20 cellular contexts compared by ENCODE assay signal in genomic region chr14:86346818-86347384, GRCh38.
DNase-seq lines count a peak whose midpoint lies in the region; ATAC-seq and TF ChIP-seq lines count a peak whose summit lies in the region.
"Had no signal": no experiment of that assay in that cellular context is flagged by ENCODE, and none has a peak within 500 bp of the region (broad histone marks: within the 10 kb centered on the region; RNA-seq: fewer than 3 reads in every experiment).

No MANE protein-coding gene starts in this region.

- DNase-seq in activated CD8-positive, alpha-beta T cell treated with anti-CD3 and anti-CD28 coated beads, Interleukin-2, amount 10 ng/mL, durations not matched to agents 7 days and 5 days, result no peak
- no peak for DNase-seq in activated CD8-positive, alpha-beta T cell treated with anti-CD3 and anti-CD28 coated beads for 36 hours
- DNase-seq in DND-41, result peak; percentile 42
- DNase-seq in mesendoderm, result no peak
- DNase-seq in H4 (ENCODE audit: low spot score), result no peak
- DNase-seq in SKM-1 (lab: John Stamatoyannopoulos, UW; ENCODE audit: unreplicated experiment), result no peak
- DNase-seq: activated CD4-positive, alpha-beta T cell treated with anti-CD3 and anti-CD28 coated beads, Interleukin-2, amount 50 U/mL, for 48 hours; activated T-cell treated with anti-CD3 and anti-CD28 coated beads, Interleukin-2, amount 50 U/mL, for 1 hour; effector memory CD4-positive, alpha-beta T cell; naive B cell; NCI-H2029; NCI-H446 treated with DMSO at 0.1 percent for 48 hours; ovary; substantia nigra had no signal

- peak overlapping the region; percentile 39 for H3K9ac ChIP-seq in DND-41 (ENCODE audit: low read depth, low read length)
- H3K9ac ChIP-seq in OCI-LY3 (ENCODE audit: low read length), result no peak overlapping the region
- no peak overlapping the region for H3K9ac ChIP-seq in mesendoderm (ENCODE audit: low read length)

- no peaks in the 10 kb centered on the region for H3K36me3 Mint-ChIP-seq in activated CD8-positive, alpha-beta T cell treated with anti-CD3 and anti-CD28 coated beads, Interleukin-2, amount 10 ng/mL, durations not matched to agents 7 days and 5 days (ENCODE audit: low read depth)
- H3K36me3 Mint-ChIP-seq in activated CD8-positive, alpha-beta T cell treated with anti-CD3 and anti-CD28 coated beads for 36 hours (ENCODE audit: low read depth), result no peaks in the 10 kb centered on the region
- H3K36me3 Mint-ChIP-seq: activated naive CD4-positive, alpha-beta T cell treated with anti-CD3 and anti-CD28 coated beads, Interleukin-2, amount 50 U/mL, for 24 hours; naive B cell had no signal

- H4K20me1 ChIP-seq in DND-41 (ENCODE audit: insufficient read depth, low read length) (no peaks in the 10 kb centered on the region), OCI-LY3 (ENCODE audit: insufficient read depth, low read length) (no peaks in the 10 kb centered on the region)

- CTCF ChIA-PET in activated CD8-positive, alpha-beta T cell treated with anti-CD3 and anti-CD28 coated beads, Interleukin-2, amount 10 ng/mL, durations not matched to agents 7 days and 5 days (lab: Charles Lee), result no interaction called here
- CTCF ChIA-PET in activated CD8-positive, alpha-beta T cell treated with anti-CD3 and anti-CD28 coated beads for 36 hours (lab: Charles Lee), result no interaction called here

- H3K79me2 ChIP-seq in DND-41 (ENCODE audit: insufficient read depth, low read length) (no peaks in the 10 kb centered on the region), OCI-LY3 (ENCODE audit: low read length) (no peaks in the 10 kb centered on the region), mesendoderm (ENCODE audit: control insufficient read depth, insufficient read depth, low read length) (no peaks in the 10 kb centered on the region)

- H3K4me3 ChIP-seq in DND-41 (ENCODE audit: low read depth in 1 of 2, low read length in 2 of 2), result peak overlapping the region in 1 of 2 experiments; percentile 42; a peak in 3 of 4 replicates
- no peak overlapping the region for H3K4me3 ChIP-seq in OCI-LY3 (ENCODE audit: low read length)
- H3K4me3 ChIP-seq in mesendoderm (ENCODE audit: low read length), result no peak overlapping the region
- H3K4me3 ChIP-seq: esophagus muscularis mucosa, ovary, right atrium auricular region had no signal

- H3K18ac ChIP-seq in mesendoderm (ENCODE audit: low read length), result no peak overlapping the region

- peak overlapping the region; percentile 78 for H3K27ac Mint-ChIP-seq in activated CD8-positive, alpha-beta T cell treated with anti-CD3 and anti-CD28 coated beads, Interleukin-2, amount 10 ng/mL, durations not matched to agents 7 days and 5 days
- H3K27ac Mint-ChIP-seq in activated CD8-positive, alpha-beta T cell treated with anti-CD3 and anti-CD28 coated beads for 36 hours, result no peak overlapping the region
- H3K27ac Mint-ChIP-seq: activated naive CD4-positive, alpha-beta T cell treated with anti-CD3 and anti-CD28 coated beads, Interleukin-2, amount 50 U/mL, for 24 hours had no signal

- no peak overlapping the region for H4K5ac ChIP-seq in mesendoderm (ENCODE audit: low read length)

- no peak for TF ChIP-seq CTCF in activated CD8-positive, alpha-beta T cell treated with anti-CD3 and anti-CD28 coated beads for 36 hours (IDR thresholded peaks at IDR 0.05)
- TF ChIP-seq CTCF in DND-41 (IDR thresholded peaks at IDR 0.05; ENCODE audit: borderline replicate concordance, extremely low read depth, low read length, poor library complexity, severe bottlenecking) (no peak), OCI-LY3 (IDR thresholded peaks at IDR 0.05; ENCODE audit: low read depth, low read length) (no peak)

- no peak overlapping the region for H3K56ac ChIP-seq in mesendoderm (ENCODE audit: low read length)

- H2AFZ ChIP-seq in DND-41 (ENCODE audit: low read depth, low read length), result peak overlapping the region; percentile 79
- H2AFZ ChIP-seq in OCI-LY3 (ENCODE audit: low read depth, low read length), result no peak overlapping the region

- H3K9me3 ChIP-seq in DND-41 (ENCODE audit: insufficient read depth, low read length, severe bottlenecking), result peaks cover 9% of the 10 kb centered on the region
- H3K9me3 ChIP-seq in OCI-LY3 (ENCODE audit: insufficient read depth, low read length), result no peaks in the 10 kb centered on the region
- H3K9me3 ChIP-seq: esophagus muscularis mucosa, ovary, right atrium auricular region had no signal

- no peaks in the 10 kb centered on the region for H3K79me1 ChIP-seq in mesendoderm (ENCODE audit: low read length)

- no peaks in the 10 kb centered on the region for H3K36me3 ChIP-seq in DND-41 (ENCODE audit: insufficient read depth, low read length)
- no peaks in the 10 kb centered on the region for H3K36me3 ChIP-seq in OCI-LY3 (replicated peaks; ENCODE audit: low read depth, low read length)
- no peaks in the 10 kb centered on the region for H3K36me3 ChIP-seq in mesendoderm (ENCODE audit: control insufficient read depth, insufficient read depth, low read length)
- H3K36me3 ChIP-seq: esophagus muscularis mucosa, ovary, right atrium auricular region had no signal

- WGBS in mesendoderm (ENCODE audit: extremely low coverage, insufficient coverage, low lambda C conversion rate), result no CpG with 5 or more reads among the region's 3 CpGs

- H3K9me3 Mint-ChIP-seq in activated CD8-positive, alpha-beta T cell treated with anti-CD3 and anti-CD28 coated beads, Interleukin-2, amount 10 ng/mL, durations not matched to agents 7 days and 5 days (ENCODE audit: insufficient read depth), result peaks cover 5% of the 10 kb centered on the region
- peaks cover 2% of the 10 kb centered on the region for H3K9me3 Mint-ChIP-seq in activated CD8-positive, alpha-beta T cell treated with anti-CD3 and anti-CD28 coated beads for 36 hours

- H3K27me3 ChIP-seq in DND-41 (ENCODE audit: insufficient read depth, low read length, poor library complexity), result no peaks in the 10 kb centered on the region
- H3K27me3 ChIP-seq in OCI-LY3 (ENCODE audit: low read depth, low read length), result no peaks in the 10 kb centered on the region
- H3K27me3 ChIP-seq in mesendoderm (ENCODE audit: insufficient read depth, low read length, poor library complexity), result no peaks in the 10 kb centered on the region
- H3K27me3 ChIP-seq: esophagus muscularis mucosa, ovary, right atrium auricular region had no signal

- H3K27ac ChIP-seq in DND-41 (ENCODE audit: low read length) (peak overlapping the region; percentile 78), OCI-LY3 (ENCODE audit: low read length) (no peak overlapping the region), mesendoderm (ENCODE audit: low read depth, low read length) (no peak overlapping the region)
- H3K27ac ChIP-seq: esophagus muscularis mucosa, ovary, right atrium auricular region had no signal

- H2BK15ac ChIP-seq in mesendoderm (replicated peaks; ENCODE audit: low read depth), result no peak overlapping the region

- H3K27me3 Mint-ChIP-seq in activated CD8-positive, alpha-beta T cell treated with anti-CD3 and anti-CD28 coated beads, Interleukin-2, amount 10 ng/mL, durations not matched to agents 7 days and 5 days (ENCODE audit: low read depth), result no peaks in the 10 kb centered on the region
- no peaks in the 10 kb centered on the region for H3K27me3 Mint-ChIP-seq in activated CD8-positive, alpha-beta T cell treated with anti-CD3 and anti-CD28 coated beads for 36 hours
- H3K27me3 Mint-ChIP-seq: activated naive CD4-positive, alpha-beta T cell treated with anti-CD3 and anti-CD28 coated beads, Interleukin-2, amount 50 U/mL, for 24 hours; naive B cell had no signal

- no peak for ATAC-seq in activated CD8-positive, alpha-beta T cell treated with anti-CD3 and anti-CD28 coated beads, Interleukin-2, amount 10 ng/mL, durations not matched to agents 7 days and 5 days
- no peak for ATAC-seq in activated CD8-positive, alpha-beta T cell treated with anti-CD3 and anti-CD28 coated beads for 36 hours
- peak; percentile 81 for ATAC-seq in DND-41 (ENCODE audit: insufficient read depth, low read depth)
- no peak for ATAC-seq in HG02642 (IDR thresholded peaks at IDR 0.05; ENCODE audit: poor library complexity, unreplicated experiment)
- ATAC-seq: Right ventricle myocardium inferior had no signal

- no peak overlapping the region for H2BK120ac ChIP-seq in mesendoderm (ENCODE audit: low read depth, low read length)

- peak overlapping the region; percentile 55 for H3K4me3 Mint-ChIP-seq in activated CD8-positive, alpha-beta T cell treated with anti-CD3 and anti-CD28 coated beads, Interleukin-2, amount 10 ng/mL, durations not matched to agents 7 days and 5 days
- no peak overlapping the region for H3K4me3 Mint-ChIP-seq in activated CD8-positive, alpha-beta T cell treated with anti-CD3 and anti-CD28 coated beads for 36 hours
- H3K4me3 Mint-ChIP-seq: activated naive CD4-positive, alpha-beta T cell treated with anti-CD3 and anti-CD28 coated beads, Interleukin-2, amount 50 U/mL, for 24 hours had no signal

- H3K4me2 ChIP-seq in DND-41 (ENCODE audit: insufficient read depth, low read length) (peak overlapping the region; percentile 58), OCI-LY3 (ENCODE audit: low read length) (peak overlapping the region; percentile 46), mesendoderm (ENCODE audit: low read length) (no peak overlapping the region)

- POLR2A ChIA-PET in activated CD8-positive, alpha-beta T cell treated with anti-CD3 and anti-CD28 coated beads, Interleukin-2, amount 10 ng/mL, durations not matched to agents 7 days and 5 days (lab: Charles Lee), result no interaction called here
- POLR2A ChIA-PET in activated CD8-positive, alpha-beta T cell treated with anti-CD3 and anti-CD28 coated beads for 36 hours (lab: Charles Lee), result no interaction called here

- H2AK5ac ChIP-seq in mesendoderm (ENCODE audit: low read length), result no peak overlapping the region

- no peak overlapping the region for H4K8ac ChIP-seq in mesendoderm (ENCODE audit: low read depth, low read length)

- no peak overlapping the region for H2BK5ac ChIP-seq in mesendoderm (ENCODE audit: low read length)

- peaks cover 8% of the 10 kb centered on the region for H3K4me1 Mint-ChIP-seq in activated CD8-positive, alpha-beta T cell treated with anti-CD3 and anti-CD28 coated beads, Interleukin-2, amount 10 ng/mL, durations not matched to agents 7 days and 5 days (ENCODE audit: low read depth)
- H3K4me1 Mint-ChIP-seq in activated CD8-positive, alpha-beta T cell treated with anti-CD3 and anti-CD28 coated beads for 36 hours (ENCODE audit: low read depth), result peaks cover 7% of the 10 kb centered on the region

- H3K4me1 ChIP-seq in DND-41 (ENCODE audit: insufficient read depth, low read length) (peaks cover 33% of the 10 kb centered on the region), OCI-LY3 (ENCODE audit: low read length) (peaks cover 10% of the 10 kb centered on the region), mesendoderm (ENCODE audit: control insufficient read depth, low read depth, low read length) (no peaks in the 10 kb centered on the region)
- H3K4me1 ChIP-seq: esophagus muscularis mucosa, right atrium auricular region had no signal

- peak overlapping the region; percentile 36 for H3K4ac ChIP-seq in mesendoderm (ENCODE audit: low read depth, low read length)

- H3K23ac ChIP-seq in mesendoderm (ENCODE audit: low read length), result no peak overlapping the region

- intact Hi-C loops in activated CD8-positive, alpha-beta T cell treated with anti-CD3 and anti-CD28 coated beads for 36 hours (cut with micrococcal nuclease), result no loop called here
